9 cellular contexts compared by ENCODE assay signal in the genomic region with DNA sequence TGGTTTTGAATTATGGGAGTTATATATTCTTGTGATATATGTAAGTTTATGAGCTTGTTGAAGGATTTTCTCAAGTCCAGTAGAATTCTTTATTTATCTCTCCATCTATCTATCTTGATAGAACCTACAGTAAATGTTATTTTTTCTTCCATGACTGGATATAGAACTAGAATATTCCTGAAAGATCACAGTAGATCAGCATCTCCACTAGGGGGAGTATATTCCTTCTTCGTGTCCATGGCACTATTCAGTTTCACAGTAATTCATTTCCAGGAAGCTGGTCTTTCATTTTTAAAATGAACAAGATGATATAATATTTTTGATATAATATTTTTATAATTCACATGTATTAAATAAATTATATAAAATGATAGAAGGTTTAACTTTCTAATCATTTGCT. TPM values are rescaled to one million over a fixed set of nuclear protein-coding genes. Genes with fewer than 3 reads are reported as not detected.
DNase-seq lines count a peak whose midpoint lies in the region; ATAC-seq and TF ChIP-seq lines count a peak whose summit lies in the region.
"Had no signal": no experiment of that assay in that cellular context is flagged by ENCODE, and none has a peak within 500 bp of the region (broad histone marks: within the 10 kb centered on the region; RNA-seq: fewer than 3 reads in every experiment).

No MANE protein-coding gene starts in this region.

- H3K36me3 Mint-ChIP-seq in activated CD4-positive, alpha-beta memory T cell treated with anti-CD3 and anti-CD28 coated beads for 36 hours, result no peaks in the 10 kb centered on the region

- H3K4me1 Mint-ChIP-seq in activated CD4-positive, alpha-beta memory T cell treated with anti-CD3 and anti-CD28 coated beads for 36 hours (ENCODE audit: low read depth), result no peaks in the 10 kb centered on the region

- ATAC-seq in GM18505 (IDR thresholded peaks at IDR 0.05; ENCODE audit: unreplicated experiment), result no peak
- no peak for ATAC-seq in HG02885 (IDR thresholded peaks at IDR 0.05; ENCODE audit: poor library complexity, unreplicated experiment)
- ATAC-seq in gastrocnemius medialis, result no peak
- ATAC-seq: activated CD4-positive, CD25-positive, alpha-beta regulatory T cell treated with anti-CD3 and anti-CD28 coated beads, Interleukin-2, amount 50 U/mL, for 24 hours had no signal

- H3K4me1 ChIP-seq in Peyer's patch, result no peaks in the 10 kb centered on the region
- H3K4me1 ChIP-seq in gastrocnemius medialis, result no peaks in the 10 kb centered on the region

- CTCF ChIA-PET in activated CD4-positive, alpha-beta memory T cell treated with anti-CD3 and anti-CD28 coated beads for 36 hours (lab: Charles Lee), result interaction anchor here (1.2 kb wide), 1 partner anchor 18 kb away, joined by 3 read pairs; no protein-coding TSS in a partner anchor

- intact Hi-C loops in activated CD4-positive, alpha-beta memory T cell treated with anti-CD3 and anti-CD28 coated beads for 36 hours (cut with micrococcal nuclease), result no loop called here
- intact Hi-C loops in gastrocnemius medialis (cut with DNase I; ENCODE audit: low total_unique reads), result no loop called here

- no peak overlapping the region for H3K27ac ChIP-seq in Peyer's patch
- no peak overlapping the region for H3K27ac ChIP-seq in gastrocnemius medialis

- no peaks in the 10 kb centered on the region for H3K27me3 ChIP-seq in Peyer's patch
- H3K27me3 ChIP-seq in gastrocnemius medialis, result no peaks in the 10 kb centered on the region

- no peak overlapping the region for H3K27ac Mint-ChIP-seq in activated CD4-positive, alpha-beta memory T cell treated with anti-CD3 and anti-CD28 coated beads for 36 hours

- DNase-seq in AML-193 (lab: John Stamatoyannopoulos, UW) (peak; percentile 19 to 41), HuH-7.5 (ENCODE audit: low spot score) (peak; percentile 3), Peyer's patch (no peak), globus pallidus (ENCODE audit: low spot score) (peak; percentile 12), gastrocnemius medialis (no peak)
- no peak for DNase-seq in activated CD4-positive, alpha-beta memory T cell treated with anti-CD3 and anti-CD28 coated beads for 36 hours

- H3K9me3 Mint-ChIP-seq in activated CD4-positive, alpha-beta memory T cell treated with anti-CD3 and anti-CD28 coated beads for 36 hours, result peaks cover 5% of the 10 kb centered on the region

- TF ChIP-seq CTCF in Peyer's patch (IDR thresholded peaks at IDR 0.05), result peak in 4 of 6 experiments; percentile 45 to 64 (median 59)
- TF ChIP-seq CTCF in gastrocnemius medialis (IDR thresholded peaks at IDR 0.05 in 4 of 5, conservative IDR thresholded peaks at IDR 0.05 in 1 of 5), result peak in 1 of 5 experiments; percentile 5

- H3K4me3 ChIP-seq in Peyer's patch (no peak overlapping the region), gastrocnemius medialis (no peak overlapping the region)

- no peaks in the 10 kb centered on the region for H3K27me3 Mint-ChIP-seq in activated CD4-positive, alpha-beta memory T cell treated with anti-CD3 and anti-CD28 coated beads for 36 hours

- H3K36me3 ChIP-seq in Peyer's patch, result no peaks in the 10 kb centered on the region
- H3K36me3 ChIP-seq in gastrocnemius medialis, result no peaks in the 10 kb centered on the region

- H3K9me3 ChIP-seq in Peyer's patch, result no peaks in the 10 kb centered on the region
- no peaks in the 10 kb centered on the region for H3K9me3 ChIP-seq in gastrocnemius medialis

- in situ Hi-C loops in gastrocnemius medialis (cut with MboI; ENCODE audit: low sequenced_read_pairs in 4 of 4), result no loop called here

- no peak overlapping the region for H3K4me3 Mint-ChIP-seq in activated CD4-positive, alpha-beta memory T cell treated with anti-CD3 and anti-CD28 coated beads for 36 hours

- TF ChIP-seq POLR2A in Peyer's patch (IDR thresholded peaks at IDR 0.05), result no peak
- TF ChIP-seq POLR2A in GM18505 (IDR thresholded peaks at IDR 0.05; ENCODE audit: borderline replicate concordance, extremely low read depth, insufficient read depth, insufficient read length), result no peak
- TF ChIP-seq POLR2A in gastrocnemius medialis (IDR thresholded peaks at IDR 0.05), result no peak

- POLR2A ChIA-PET in activated CD4-positive, alpha-beta memory T cell treated with anti-CD3 and anti-CD28 coated beads for 36 hours (lab: Charles Lee), result no interaction called here

RNA-seq across cellular contexts. Expression of a gene that starts 18.8 kb away (rescaled TPM):
- total RNA-seq in Peyer's patch (10 to 100 TPM in 3 of 4 donors, not detected in 1; 18.0 to 70.0 (median 39.9) TPM), gastrocnemius medialis (not detected)
- not detected for total RNA-seq in activated CD4-positive, alpha-beta memory T cell treated with anti-CD3 and anti-CD28 coated beads for 36 hours

Comparison
In these comparisons a context has a peak if more than half of its experiments do, and no peak if none do; other contexts are left out.
1. DNase-seq: peak in AML-193 (2 of 2), HuH-7.5 (single experiment) and globus pallidus (single experiment); none in Peyer's patch (0 of 3), activated CD4-positive, alpha-beta memory T cell treated with anti-CD3 and anti-CD28 coated beads for 36 hours (single experiment) and gastrocnemius medialis (0 of 2).